In the genomic region with DNA sequence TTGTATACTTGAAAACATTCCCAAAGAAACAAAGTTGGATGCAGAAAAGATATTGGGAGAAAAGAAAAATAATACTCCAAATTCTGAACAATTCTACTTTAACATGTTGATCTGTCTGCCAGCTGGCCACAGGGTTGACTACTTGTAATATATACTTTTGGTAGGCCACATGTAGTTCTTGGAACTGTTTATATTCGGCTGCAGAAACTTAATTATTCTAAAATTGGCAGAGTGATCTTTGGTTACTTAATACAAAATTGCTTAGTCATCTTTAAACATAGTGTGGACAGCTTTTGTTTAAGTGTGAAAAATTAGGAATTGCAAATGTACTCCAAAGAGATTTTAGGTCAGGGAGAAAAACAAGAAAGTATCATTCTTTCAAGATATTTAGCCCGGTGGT, we compare ENCODE assay signal across 2 cellular contexts.
A peak's percentile ranks its signal among the peaks of the same experiment; 100 is the strongest.
TF ChIP-seq lines count a peak whose summit lies in the region.

No MANE protein-coding gene starts in this region.

TF ChIP-seq in HepG2, 621 proteins besides CTCF, POLR2A, EP300 and RAD21:
- no peak for TF ChIP-seq ZNF772 (CRISPR knock-in tag; IDR thresholded peaks at IDR 0.05)
- no peak for TF ChIP-seq ZNF383 (CRISPR knock-in tag; IDR thresholded peaks at IDR 0.05; ENCODE audit: borderline replicate concordance)
- no peak for TF ChIP-seq HMG20A (CRISPR knock-in tag; IDR thresholded peaks at IDR 0.05; ENCODE audit: borderline replicate concordance)
- TF ChIP-seq ZNF205 (CRISPR knock-in tag; IDR thresholded peaks at IDR 0.05), result no peak
- no peak for TF ChIP-seq ZBTB7A (CRISPR knock-in tag; IDR thresholded peaks at IDR 0.05)
- no peak for TF ChIP-seq ZMYM4 (CRISPR knock-in tag; IDR thresholded peaks at IDR 0.05)
- TF ChIP-seq MAFK (conservative IDR thresholded peaks at IDR 0.05 in 1 of 2, IDR thresholded peaks at IDR 0.05 in 1 of 2; ENCODE audit: low read length in 2 of 2), result peak; percentile 80 to 91
- TF ChIP-seq ARNT (IDR thresholded peaks at IDR 0.05), result no peak
- no peak for TF ChIP-seq RNF2 (conservative IDR thresholded peaks at IDR 0.05; ENCODE audit: low read depth)
- no peak for TF ChIP-seq CENPT (CRISPR knock-in tag; IDR thresholded peaks at IDR 0.05; ENCODE audit: low read depth)
- TF ChIP-seq NFE2L2 (IDR thresholded peaks at IDR 0.05; ENCODE audit: low read length), result peak; percentile 72
- TF ChIP-seq NAIF1 (CRISPR knock-in tag; IDR thresholded peaks at IDR 0.05; ENCODE audit: borderline replicate concordance), result no peak
- no peak for TF ChIP-seq CAMTA2 (CRISPR knock-in tag; IDR thresholded peaks at IDR 0.05; ENCODE audit: borderline replicate concordance)
- no peak for TF ChIP-seq SMAD3 (CRISPR knock-in tag; IDR thresholded peaks at IDR 0.05)
- TF ChIP-seq MAFF (IDR thresholded peaks at IDR 0.05; ENCODE audit: low read depth, low read length), result peak; percentile 84
- TF ChIP-seq REPIN1 (CRISPR knock-in tag; IDR thresholded peaks at IDR 0.05; ENCODE audit: borderline replicate concordance, low read depth), result no peak
- TF ChIP-seq, protein P1, sequence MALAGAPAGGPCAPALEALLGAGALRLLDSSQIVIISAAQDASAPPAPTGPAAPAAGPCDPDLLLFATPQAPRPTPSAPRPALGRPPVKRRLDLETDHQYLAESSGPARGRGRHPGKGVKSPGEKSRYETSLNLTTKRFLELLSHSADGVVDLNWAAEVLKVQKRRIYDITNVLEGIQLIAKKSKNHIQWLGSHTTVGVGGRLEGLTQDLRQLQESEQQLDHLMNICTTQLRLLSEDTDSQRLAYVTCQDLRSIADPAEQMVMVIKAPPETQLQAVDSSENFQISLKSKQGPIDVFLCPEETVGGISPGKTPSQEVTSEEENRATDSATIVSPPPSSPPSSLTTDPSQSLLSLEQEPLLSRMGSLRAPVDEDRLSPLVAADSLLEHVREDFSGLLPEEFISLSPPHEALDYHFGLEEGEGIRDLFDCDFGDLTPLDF (CRISPR knock-in tag; IDR thresholded peaks at IDR 0.05), result no peak

TF ChIP-seq in H1, 55 proteins besides CTCF, POLR2A, EP300 and RAD21:
- TF ChIP-seq CTBP2 (IDR thresholded peaks at IDR 0.05; ENCODE audit: borderline replicate concordance, insufficient read depth, insufficient read length, low read length) (no peak), BACH1 (IDR thresholded peaks at IDR 0.05; ENCODE audit: low read length) (no peak), MAFK (IDR thresholded peaks at IDR 0.05; ENCODE audit: low read depth, low read length) (peak; percentile 30; the same call in 1 of the 2 replicates)
